25 cellular contexts compared by ENCODE assay signal in the genomic region with DNA sequence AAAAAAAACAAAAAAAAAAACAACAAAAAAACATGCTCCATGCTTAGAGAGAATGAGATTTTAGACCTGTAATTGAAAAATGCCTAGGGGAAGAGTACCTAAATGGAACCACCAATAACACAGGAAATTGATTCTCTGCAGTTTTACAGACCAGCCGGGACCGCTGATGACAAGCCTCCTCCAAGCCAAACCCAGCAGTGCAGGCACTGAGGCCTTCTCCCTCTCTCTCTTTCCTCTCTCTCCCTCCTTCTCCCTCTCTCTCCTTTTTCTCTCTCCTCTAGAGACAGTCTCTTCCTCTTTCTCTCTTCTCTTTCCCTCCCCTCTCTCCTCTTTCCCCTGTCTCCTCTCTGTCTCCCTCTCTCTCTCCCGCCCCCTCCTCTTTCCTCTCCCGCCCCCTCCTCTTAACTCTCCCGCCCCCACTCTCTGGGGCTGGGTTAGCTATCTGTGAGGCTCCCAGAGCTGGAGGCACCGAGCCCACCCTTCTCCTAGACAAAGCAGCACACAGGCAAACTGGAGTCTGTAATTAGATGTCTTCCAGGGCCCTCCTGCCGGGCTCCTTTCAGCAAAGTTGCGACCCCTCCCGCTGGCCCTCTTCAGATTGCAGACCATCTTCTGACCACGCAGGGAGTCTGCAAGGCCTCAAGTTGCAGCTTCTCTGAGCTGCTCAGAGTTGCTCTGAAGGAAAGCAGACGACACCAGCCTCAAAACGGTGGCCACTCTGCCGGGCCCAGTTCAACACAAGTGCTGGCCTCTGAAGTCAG.
A peak's percentile ranks its signal among the peaks of the same experiment; 100 is the strongest.
DNase-seq lines count a peak whose midpoint lies in the region; ATAC-seq and TF ChIP-seq lines count a peak whose summit lies in the region.
"Had no signal": no experiment of that assay in that cellular context is flagged by ENCODE, and none has a peak within 500 bp of the region (broad histone marks: within the 10 kb centered on the region; RNA-seq: fewer than 3 reads in every experiment).

No MANE protein-coding gene starts in this region.

- peak; percentile 32 for DNase-seq in activated CD8-positive, alpha-beta memory T cell treated with anti-CD3 and anti-CD28 coated beads, Interleukin-2, amount 50 U/mL, for 48 hours
- DNase-seq in islet precursor cell (peak; percentile 91), osteocyte (ENCODE audit: extremely low spot score, unreplicated experiment) (peak; percentile 80), RKO (ENCODE audit: low spot score) (no peak), NCI-H1105 treated with DMSO at 0.1 percent for 48 hours (lab: John Stamatoyannopoulos, UW) (no peak), thyroid gland (no peak)
- DNase-seq: activated CD4-positive, alpha-beta T cell treated with anti-CD3 and anti-CD28 coated beads, Interleukin-2, amount 10 ng/mL, durations not matched to agents 24 days and 14 days; activated effector memory CD4-positive, alpha-beta T cell treated with Interleukin-2 at 50 U/mL for 16 hours; activated naive CD8-positive, alpha-beta T cell treated with anti-CD3 and anti-CD28 coated beads, Interleukin-2, amount 10 ng/mL, durations not matched to agents 7 days and 5 days; CD4-positive, alpha-beta memory T cell; effector memory CD8-positive, alpha-beta T cell; gastrocnemius medialis; left colon; mucosa of descending colon; MV-4-11; NCI-H187 treated with DMSO at 0.1 percent for 48 hours; psoas muscle; stimulated activated CD4-positive, alpha-beta T cell treated with anti-CD3 and anti-CD28 coated beads, Interleukin-2, amount 100 ng/mL, for 24 hours; stimulated activated naive B cell treated with anti-CD40 and anti-IgM and Interleukin-4, amounts not matched to agents 10 μg/mL and 1 μg/mL and 100 μg/mL, for 72 hours had no signal

- no peak overlapping the region for H3K4me3 Mint-ChIP-seq in osteocyte (ENCODE audit: unreplicated experiment)
- H3K4me3 Mint-ChIP-seq: activated CD4-positive, alpha-beta T cell treated with anti-CD3 and anti-CD28 coated beads, Interleukin-2, amount 10 ng/mL, durations not matched to agents 24 days and 14 days; activated naive CD8-positive, alpha-beta T cell treated with anti-CD3 and anti-CD28 coated beads, Interleukin-2, amount 10 ng/mL, durations not matched to agents 7 days and 5 days; CD4-positive, alpha-beta memory T cell; effector memory CD8-positive, alpha-beta T cell; stimulated activated naive B cell treated with anti-CD40 and anti-IgM and Interleukin-4, amounts not matched to agents 10 μg/mL and 1 μg/mL and 100 μg/mL, for 72 hours had no signal

- H3K4me1 Mint-ChIP-seq in osteocyte (ENCODE audit: unreplicated experiment): peaks cover 21% of the 10 kb centered on the region
- H3K4me1 Mint-ChIP-seq: activated CD4-positive, alpha-beta T cell treated with anti-CD3 and anti-CD28 coated beads, Interleukin-2, amount 10 ng/mL, durations not matched to agents 24 days and 14 days; activated naive CD8-positive, alpha-beta T cell treated with anti-CD3 and anti-CD28 coated beads, Interleukin-2, amount 10 ng/mL, durations not matched to agents 7 days and 5 days; CD4-positive, alpha-beta memory T cell; stimulated activated naive B cell treated with anti-CD40 and anti-IgM and Interleukin-4, amounts not matched to agents 10 μg/mL and 1 μg/mL and 100 μg/mL, for 72 hours had no signal

- 79 to 80% methylated on average over 13 of the region's 13 CpGs for WGBS in thyroid gland, 2 donors

- H3K4me3 ChIP-seq in HUES6 (ENCODE audit: low read depth, low read length) (no peak overlapping the region; the same call in 1 of the 2 replicates), thyroid gland (replicated peaks in 1 of 3) (no peak overlapping the region)
- H3K4me3 ChIP-seq: esophagus muscularis mucosa, gastrocnemius medialis, mucosa of descending colon, psoas muscle, SJSA1, skin epidermis had no signal

- peaks cover 52% of the 10 kb centered on the region for H3K4me1 ChIP-seq in HUES6 (ENCODE audit: control insufficient read depth, insufficient read depth, low read length)
- H3K4me1 ChIP-seq in thyroid gland: no peaks in the 10 kb centered on the region
- H3K4me1 ChIP-seq: SJSA1 had no signal

- H3K27me3 ChIP-seq in HUES6 (ENCODE audit: control insufficient read depth, insufficient read depth, low read length) (no peaks in the 10 kb centered on the region), thyroid gland (no peaks in the 10 kb centered on the region)
- H3K27me3 ChIP-seq: esophagus muscularis mucosa, gastrocnemius medialis, SJSA1 had no signal

- H3K36me3 ChIP-seq in HUES6 (ENCODE audit: control insufficient read depth, insufficient read depth, low read length) (no peaks in the 10 kb centered on the region), thyroid gland (no peaks in the 10 kb centered on the region)
- H3K36me3 ChIP-seq: esophagus muscularis mucosa, gastrocnemius medialis, neutrophil, SJSA1 had no signal

- H3K27ac Mint-ChIP-seq in osteocyte (ENCODE audit: unreplicated experiment): peak overlapping the region; percentile 54
- H3K27ac Mint-ChIP-seq: activated CD4-positive, alpha-beta T cell treated with anti-CD3 and anti-CD28 coated beads, Interleukin-2, amount 10 ng/mL, durations not matched to agents 24 days and 14 days; activated naive CD8-positive, alpha-beta T cell treated with anti-CD3 and anti-CD28 coated beads, Interleukin-2, amount 10 ng/mL, durations not matched to agents 7 days and 5 days; CD4-positive, alpha-beta memory T cell; effector memory CD8-positive, alpha-beta T cell; stimulated activated naive B cell treated with anti-CD40 and anti-IgM and Interleukin-4, amounts not matched to agents 10 μg/mL and 1 μg/mL and 100 μg/mL, for 72 hours had no signal

- intact Hi-C loops in thyroid gland (cut with DNase I): no loop called here

- TF ChIP-seq POLR2A in thyroid gland (IDR thresholded peaks at IDR 0.05): no peak

- no peak overlapping the region for H3K27ac ChIP-seq in HUES6 (ENCODE audit: low read depth, low read length)
- H3K27ac ChIP-seq in thyroid gland: no peak overlapping the region
- H3K27ac ChIP-seq: esophagus muscularis mucosa, gastrocnemius medialis, neutrophil, psoas muscle, SJSA1, skin epidermis had no signal

- H3K9me3 Mint-ChIP-seq in osteocyte (ENCODE audit: unreplicated experiment): no peaks in the 10 kb centered on the region
- H3K9me3 Mint-ChIP-seq: activated CD4-positive, alpha-beta T cell treated with anti-CD3 and anti-CD28 coated beads, Interleukin-2, amount 10 ng/mL, durations not matched to agents 24 days and 14 days; activated naive CD8-positive, alpha-beta T cell treated with anti-CD3 and anti-CD28 coated beads, Interleukin-2, amount 10 ng/mL, durations not matched to agents 7 days and 5 days; CD4-positive, alpha-beta memory T cell; effector memory CD8-positive, alpha-beta T cell had no signal

- H3K36me3 Mint-ChIP-seq in osteocyte (ENCODE audit: unreplicated experiment): peaks cover 4% of the 10 kb centered on the region
- H3K36me3 Mint-ChIP-seq: activated naive CD8-positive, alpha-beta T cell treated with anti-CD3 and anti-CD28 coated beads, Interleukin-2, amount 10 ng/mL, durations not matched to agents 7 days and 5 days; CD4-positive, alpha-beta memory T cell; stimulated activated naive B cell treated with anti-CD40 and anti-IgM and Interleukin-4, amounts not matched to agents 10 μg/mL and 1 μg/mL and 100 μg/mL, for 72 hours had no signal

- peaks cover 7% of the 10 kb centered on the region for H3K9me3 ChIP-seq in HUES6 (ENCODE audit: control insufficient read depth, insufficient read depth, low read depth, low read length)
- H3K9me3 ChIP-seq in thyroid gland: no peaks in the 10 kb centered on the region
- H3K9me3 ChIP-seq: gastrocnemius medialis, mucosa of descending colon, neutrophil, psoas muscle, SJSA1 had no signal

- TF ChIP-seq CTCF in osteocyte (IDR thresholded peaks at IDR 0.05): no peak
- TF ChIP-seq CTCF in thyroid gland (IDR thresholded peaks at IDR 0.05): no peak

- no peak for ATAC-seq in GM18870 (IDR thresholded peaks at IDR 0.05; ENCODE audit: unreplicated experiment)
- ATAC-seq: effector memory CD8-positive, alpha-beta T cell; gastrocnemius medialis; left colon; mucosa of descending colon; psoas muscle; stimulated activated naive B cell treated with anti-CD40 and anti-IgM and Interleukin-4, amounts not matched to agents 10 μg/mL and 1 μg/mL and 100 μg/mL, for 72 hours had no signal

- no peaks in the 10 kb centered on the region for H3K27me3 Mint-ChIP-seq in osteocyte (ENCODE audit: unreplicated experiment)
- H3K27me3 Mint-ChIP-seq: activated CD4-positive, alpha-beta T cell treated with anti-CD3 and anti-CD28 coated beads, Interleukin-2, amount 10 ng/mL, durations not matched to agents 24 days and 14 days had no signal

- peak overlapping the region; percentile 8 for H3K9ac ChIP-seq in HUES6 (ENCODE audit: low read length)

Comparison
In these comparisons a context has a peak if more than half of its experiments do, and no peak if none do; other contexts are left out.
1. DNase-seq: peak in activated CD8-positive, alpha-beta memory T cell treated with anti-CD3 and anti-CD28 coated beads, Interleukin-2, amount 50 U/mL, for 48 hours (single experiment), islet precursor cell (single experiment) and osteocyte (single experiment); none in RKO (single experiment), NCI-H1105 treated with DMSO at 0.1 percent for 48 hours (single experiment) and thyroid gland (0 of 2).